ENCODE assay signal across 15 cellular contexts in the genomic region with DNA sequence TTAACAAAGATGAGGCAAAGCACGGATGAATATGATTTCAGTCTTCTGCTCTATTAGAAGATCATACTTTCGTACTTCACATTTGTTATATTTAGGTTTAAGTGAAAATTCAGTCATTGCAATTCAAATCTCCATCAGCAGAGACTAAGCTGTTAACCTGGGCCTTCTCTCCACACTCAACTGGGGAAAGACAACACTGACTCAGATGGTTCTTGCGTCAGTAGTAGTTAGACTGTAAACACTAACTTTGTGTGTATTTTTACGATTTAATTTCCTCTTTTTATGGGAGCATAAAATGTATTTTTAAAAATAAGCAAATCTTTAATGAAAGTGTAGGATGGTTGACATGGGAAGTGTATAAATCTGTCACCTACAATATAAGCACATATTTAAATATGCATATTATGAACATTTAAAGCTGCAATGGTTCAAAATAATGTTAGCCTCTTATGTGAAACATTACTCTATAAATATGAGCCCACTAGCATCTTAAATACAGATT. TPM values are rescaled to one million over a fixed set of nuclear protein-coding genes. Genes with fewer than 3 reads are reported as not detected.
DNase-seq lines count a peak whose midpoint lies in the region; ATAC-seq and TF ChIP-seq lines count a peak whose summit lies in the region.
"Had no signal": no experiment of that assay in that cellular context is flagged by ENCODE, and none has a peak within 500 bp of the region (broad histone marks: within the 10 kb centered on the region; RNA-seq: fewer than 3 reads in every experiment).

No MANE protein-coding gene starts in this region.

- no peak overlapping the region for H3K4me3 ChIP-seq in RWPE2 (ENCODE audit: severe bottlenecking)

- peaks cover 24% of the 10 kb centered on the region for H3K4me1 ChIP-seq in RWPE2 (ENCODE audit: insufficient read depth, poor library complexity, severe bottlenecking)

- POLR2A ChIA-PET in HEK293T (lab: Yijun Ruan, JAX) = interaction anchor here (1.5 kb wide), 1 partner anchor 119 kb away, joined by 3 read pairs; no protein-coding TSS in a partner anchor

- TF ChIP-seq CTCF in RWPE2 (IDR thresholded peaks at IDR 0.05; ENCODE audit: poor library complexity, severe bottlenecking) = no peak

- no peaks in the 10 kb centered on the region for H3K27me3 ChIP-seq in RWPE2 (ENCODE audit: insufficient read depth, poor library complexity, severe bottlenecking)

- H3K9me3 ChIP-seq in RWPE2 (ENCODE audit: severe bottlenecking) = no peaks in the 10 kb centered on the region

- no peaks in the 10 kb centered on the region for H3K36me3 ChIP-seq in RWPE2 (ENCODE audit: low read depth)

- DNase-seq in DMS53 treated with DMSO at 0.1 percent for 48 hours (lab: John Stamatoyannopoulos, UW; ENCODE audit: unreplicated experiment) = peak; percentile 10
- no peak for DNase-seq in HEK293T (ENCODE audit: extremely low spot score)
- DNase-seq in RWPE2 (ENCODE audit: low spot score) = no peak
- no peak for DNase-seq in left colon
- DNase-seq in kidney tubule cell (ENCODE audit: low spot score) = no peak
- DNase-seq in NCI-H2171 (lab: John Stamatoyannopoulos, UW) = no peak
- no peak for DNase-seq in GM03348 (ENCODE audit: low spot score)
- DNase-seq: ACHN; CD4-positive, CD25-positive, alpha-beta regulatory T cell; Karpas-422; NCI-H1048; NCI-H1694 treated with DMSO at 0.1 percent for 48 hours; NCI-H510A had no signal

- CTCF ChIA-PET in HEK293T (lab: Yijun Ruan, JAX) = interaction anchor here (0.6 kb wide), 1 partner anchor 619 kb away, joined by 3 read pairs; no protein-coding TSS in a partner anchor

- intact Hi-C loops in left colon (cut with DNase I, micrococcal nuclease) = no loop called here

- ATAC-seq in RWPE2 (ENCODE audit: low read depth) = peak; percentile 35; the same call in 1 of the 3 replicates
- peak; percentile 36 for ATAC-seq in left colon
- ATAC-seq in GM21528 (IDR thresholded peaks at IDR 0.05; ENCODE audit: low FRiP score, unreplicated experiment) = no peak

- no peak overlapping the region for H3K27ac ChIP-seq in RWPE2 (ENCODE audit: poor library complexity, severe bottlenecking)
- H3K27ac ChIP-seq: RWPE1 had no signal

TF ChIP-seq in HEK293T, 16 proteins besides CTCF, POLR2A, EP300 and RAD21:
- TF ChIP-seq CTBP1 (IDR thresholded peaks at IDR 0.05; ENCODE audit: borderline replicate concordance) (peak; percentile 42; the same call in 1 of the 2 replicates), BHLHE40 (IDR thresholded peaks at IDR 0.05; ENCODE audit: borderline replicate concordance) (no peak), FOXA1 (IDR thresholded peaks at IDR 0.05) (no peak), PKNOX1 (IDR thresholded peaks at IDR 0.05) (peak; percentile 51)
TF ChIP-seq in HEK293T: peak in this region for 2.

RNA-seq across cellular contexts. Expression of gene ZNF608, which starts 42.7 kb away (rescaled TPM):
- total RNA-seq in left colon = 10 to 100 TPM; 16.2 to 23.1 TPM
